In the genomic region with DNA sequence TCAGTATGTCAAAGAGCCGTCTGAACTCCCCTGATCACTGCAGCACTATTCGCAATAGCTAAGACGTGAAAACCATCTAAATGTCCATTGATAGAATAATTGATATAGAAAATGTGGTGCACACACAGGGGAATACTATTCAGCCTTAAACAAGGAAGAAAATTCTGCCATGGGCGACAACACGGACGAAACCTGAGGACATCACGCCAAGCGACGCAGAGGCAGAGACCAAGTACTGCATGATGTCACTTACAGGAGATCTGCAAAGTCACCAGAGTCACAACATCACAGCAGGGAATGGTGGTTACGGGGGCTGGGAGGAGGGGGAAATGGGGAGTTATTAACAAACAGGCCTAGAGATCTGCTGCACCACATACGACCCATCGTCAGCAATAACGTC, we compare ENCODE assay signal across 15 cellular contexts. TPM values are rescaled to one million over a fixed set of nuclear protein-coding genes. Genes with fewer than 3 reads are reported as not detected.
DNase-seq lines count a peak whose midpoint lies in the region; ATAC-seq, FAIRE-seq and TF ChIP-seq lines count a peak whose summit lies in the region.
"Not testable (repeated sequence)": the region's sequence is repeated elsewhere in the genome, so short reads cannot be mapped to it uniquely, and the experiment has no call there.
"Had no signal": no experiment of that assay in that cellular context is flagged by ENCODE, and none has a peak within 500 bp of the region (broad histone marks: within the 10 kb centered on the region; RNA-seq: fewer than 3 reads in every experiment).

No MANE protein-coding gene starts in this region.

- CTCF ChIA-PET in A549 (lab: Yijun Ruan, JAX): interaction anchor here (0.9 to 1.3 kb wide), 2 partner anchors 10 to 25 kb away, joined by 3 to 8 read pairs; no protein-coding TSS in a partner anchor
- CTCF ChIA-PET in CD4-positive, alpha-beta T cell (lab: Charles Lee): interaction anchor here (1.5 kb wide), 1 partner anchor 25 kb away, joined by 5 read pairs; no protein-coding TSS in a partner anchor
- CTCF ChIA-PET in K562 (lab: Yijun Ruan, JAX; ENCODE audit: low intra/inter-chr PET ratio): interaction anchor here (0.6 kb wide), 1 partner anchor 589 kb away, joined by 3 read pairs; no protein-coding TSS in a partner anchor
- CTCF ChIA-PET in naive thymus-derived CD4-positive, alpha-beta T cell (lab: Charles Lee): interaction anchor here (1.2 to 1.5 kb wide), 2 partner anchors 23 to 25 kb away, joined by 5 to 14 read pairs; no protein-coding TSS in a partner anchor

- H3K36me3 Mint-ChIP-seq in CD4-positive, alpha-beta T cell (ENCODE audit: low read depth): peaks cover 26% of the 10 kb centered on the region
- H3K36me3 Mint-ChIP-seq in IgD-negative memory B cell; stimulated activated naive CD8-positive, alpha-beta T cell treated with anti-CD3 and anti-CD28 coated beads, Interleukin-15, Interleukin-2, amounts not matched to agents 100 ng/mL and 50 ng/mL, for 24 hours (ENCODE audit: low read depth): not testable (repeated sequence)
- H3K36me3 Mint-ChIP-seq in T-helper 2 cell treated with Interferon-gamma antibody and Interleukin-4, amounts not matched to agents 5 μg/mL and 100 μg/mL, for 36 hours (ENCODE audit: low read depth): peaks cover 53% of the 10 kb centered on the region
- peaks cover 8 to 47% (median 35%) of the 10 kb centered on the region in 3 donors for H3K36me3 Mint-ChIP-seq in immature natural killer cell
- H3K36me3 Mint-ChIP-seq in naive thymus-derived CD4-positive, alpha-beta T cell: peaks cover 3 to 42% (median 15%) of the 10 kb centered on the region in 5 donors

- H3K27ac ChIP-seq in A549; CD4-positive, alpha-beta T cell (ENCODE audit: low read depth, low read length); K562 (ENCODE audit: extremely low read depth, low read depth, low read length); naive thymus-derived CD4-positive, alpha-beta T cell (ENCODE audit: low read depth, low read length): not testable (repeated sequence)

- H3K4me3 ChIP-seq in A549; K562; naive thymus-derived CD4-positive, alpha-beta T cell (ENCODE audit: low read length): not testable (repeated sequence)

- not testable (repeated sequence) for DNase-seq in A549 (ENCODE audit: low read depth in 1 of 2, low spot score in 1 of 2); CD4-positive, alpha-beta T cell; T-helper 2 cell treated with Interferon-gamma antibody and Interleukin-4, amounts not matched to agents 5 μg/mL and 100 μg/mL, for 36 hours (ENCODE audit: low spot score); K562 (ENCODE audit: extremely low read depth in 1 of 4, low spot score in 3 of 4); immature natural killer cell; naive thymus-derived CD4-positive, alpha-beta T cell

- H3K79me2 ChIP-seq in K562 (ENCODE audit: control insufficient read depth, insufficient read depth, low read length): not testable (repeated sequence)

- H3K4me2 ChIP-seq in A549; K562 (ENCODE audit: insufficient read depth, low read length): not testable (repeated sequence)

- not testable (repeated sequence) for TF ChIP-seq POLR2A in A549 (IDR thresholded peaks at IDR 0.05; ENCODE audit: low read length); K562 (conservative IDR thresholded peaks at IDR 0.05)

- peak overlapping the region; percentile 70 for H3K4me3 Mint-ChIP-seq in CD4-positive, alpha-beta T cell
- H3K4me3 Mint-ChIP-seq in IgD-negative memory B cell (peak overlapping the region in 3 of 4 donors; percentile 52 to 82 (median 70)), immature natural killer cell (peak overlapping the region; percentile 23 to 97 (median 92))
- H3K4me3 Mint-ChIP-seq in T-helper 2 cell treated with Interferon-gamma antibody and Interleukin-4, amounts not matched to agents 5 μg/mL and 100 μg/mL, for 36 hours: peak overlapping the region; percentile 21
- H3K4me3 Mint-ChIP-seq in naive thymus-derived CD4-positive, alpha-beta T cell: peak overlapping the region; percentile 4 to 95 (median 88)
- H3K4me3 Mint-ChIP-seq in stimulated activated naive CD8-positive, alpha-beta T cell treated with anti-CD3 and anti-CD28 coated beads, Interleukin-15, Interleukin-2, amounts not matched to agents 100 ng/mL and 50 ng/mL, for 24 hours: not testable (repeated sequence)

- H4K20me1 ChIP-seq in K562 (replicated peaks; ENCODE audit: control insufficient read depth, insufficient read depth, low read length): not testable (repeated sequence)

- POLR2A ChIA-PET in A549 (lab: Yijun Ruan, JAX): not testable (repeated sequence)
- POLR2A ChIA-PET in CD4-positive, alpha-beta T cell (lab: Charles Lee): interaction anchor here (1.6 kb wide), 1 partner anchor 25 kb away, joined by 3 read pairs; no protein-coding TSS in a partner anchor
- POLR2A ChIA-PET in K562 (lab: Yijun Ruan, JAX): interaction anchor here (0.6 kb wide), 1 partner anchor 53 kb away, joined by 3 read pairs; no protein-coding TSS in a partner anchor
- POLR2A ChIA-PET in naive thymus-derived CD4-positive, alpha-beta T cell (lab: Charles Lee): interaction anchor here (1.6 to 4.0 kb wide), 3 partner anchors 13 to 25 kb away, joined by 4 to 27 read pairs (median 8); no protein-coding TSS in a partner anchor

- H3K9me3 Mint-ChIP-seq in CD4-positive, alpha-beta T cell; IgD-negative memory B cell; T-helper 2 cell treated with Interferon-gamma antibody and Interleukin-4, amounts not matched to agents 5 μg/mL and 100 μg/mL, for 36 hours; immature natural killer cell; naive thymus-derived CD4-positive, alpha-beta T cell; stimulated activated naive CD8-positive, alpha-beta T cell treated with anti-CD3 and anti-CD28 coated beads, Interleukin-15, Interleukin-2, amounts not matched to agents 100 ng/mL and 50 ng/mL, for 24 hours: not testable (repeated sequence)

- not testable (repeated sequence) for H3K27me3 ChIP-seq in CD4-positive, alpha-beta T cell (ENCODE audit: control insufficient read depth, insufficient read depth, low read length); naive thymus-derived CD4-positive, alpha-beta T cell (ENCODE audit: control insufficient read depth in 2 of 2, insufficient read depth in 2 of 2, low read length in 2 of 2)
- H3K27me3 ChIP-seq in K562 (ENCODE audit: control insufficient read depth in 2 of 2, insufficient read depth in 2 of 2, low read length in 2 of 2): peaks cover 3 to 31% of the 10 kb centered on the region in 2 experiments; a peak in 4 of 5 replicates

- H3K4me1 ChIP-seq in A549; K562 (replicated peaks in 1 of 2; ENCODE audit: control insufficient read depth in 2 of 2, insufficient read depth in 2 of 2, low read length in 2 of 2): not testable (repeated sequence)
- peaks cover 50 to 54% of the 10 kb centered on the region in 2 donors for H3K4me1 ChIP-seq in naive thymus-derived CD4-positive, alpha-beta T cell (ENCODE audit: control insufficient read depth in 2 of 2, insufficient read depth in 2 of 2, low read length in 2 of 2)

- TF ChIP-seq RAD21 in A549 (conservative IDR thresholded peaks at IDR 0.05 in 1 of 2, IDR thresholded peaks at IDR 0.05 in 1 of 2); K562 (CRISPR knock-in tag; conservative IDR thresholded peaks at IDR 0.05 in 1 of 2, IDR thresholded peaks at IDR 0.05 in 1 of 2): not testable (repeated sequence)

- intact Hi-C loops in CD4-positive, alpha-beta T cell (cut with DNase I, micrococcal nuclease): loop anchor here in 1 of 2 experiments (2.0 kb wide), 1 partner anchor 23 kb away; no protein-coding TSS in a partner anchor
- intact Hi-C loops in K562 (cut with micrococcal nuclease): not testable (repeated sequence)
- intact Hi-C loops in naive thymus-derived CD4-positive, alpha-beta T cell (cut with micrococcal nuclease): loop anchor here (2.0 kb wide), 1 partner anchor 13 kb away; no protein-coding TSS in a partner anchor

- in situ Hi-C loops in K562 (cut with MboI): not testable (repeated sequence)

- WGBS in A549 (ENCODE audit: missing lambda C conversion rate): 45% methylated on average over 13 of the region's 13 CpGs
- WGBS in K562 (ENCODE audit: insufficient coverage, low coverage, missing lambda C conversion rate): 12% methylated on average over 12 of the region's 13 CpGs

- peak overlapping the region; percentile 63 for H3K27ac Mint-ChIP-seq in CD4-positive, alpha-beta T cell
- not testable (repeated sequence) for H3K27ac Mint-ChIP-seq in IgD-negative memory B cell
- peak overlapping the region; percentile 41 for H3K27ac Mint-ChIP-seq in T-helper 2 cell treated with Interferon-gamma antibody and Interleukin-4, amounts not matched to agents 5 μg/mL and 100 μg/mL, for 36 hours
- peak overlapping the region; percentile 44 to 100 (median 82) for H3K27ac Mint-ChIP-seq in immature natural killer cell
- peak overlapping the region in 7 of 9 donors; percentile 76 to 97 (median 87) for H3K27ac Mint-ChIP-seq in naive thymus-derived CD4-positive, alpha-beta T cell
- peak overlapping the region; percentile 26 for H3K27ac Mint-ChIP-seq in stimulated activated naive CD8-positive, alpha-beta T cell treated with anti-CD3 and anti-CD28 coated beads, Interleukin-15, Interleukin-2, amounts not matched to agents 100 ng/mL and 50 ng/mL, for 24 hours

- not testable (repeated sequence) for H3K9me3 ChIP-seq in A549; CD4-positive, alpha-beta T cell (ENCODE audit: control insufficient read depth, low read length); K562 (replicated peaks; ENCODE audit: control insufficient read depth, insufficient read depth, low read depth, low read length); naive thymus-derived CD4-positive, alpha-beta T cell (ENCODE audit: control insufficient read depth in 2 of 3, low read length in 3 of 3)

- H2AFZ ChIP-seq in K562 (ENCODE audit: low read depth, low read length): not testable (repeated sequence)

- H3K27me3 Mint-ChIP-seq in CD4-positive, alpha-beta T cell; IgD-negative memory B cell; stimulated activated naive CD8-positive, alpha-beta T cell treated with anti-CD3 and anti-CD28 coated beads, Interleukin-15, Interleukin-2, amounts not matched to agents 100 ng/mL and 50 ng/mL, for 24 hours: not testable (repeated sequence)
- H3K27me3 Mint-ChIP-seq in T-helper 2 cell treated with Interferon-gamma antibody and Interleukin-4, amounts not matched to agents 5 μg/mL and 100 μg/mL, for 36 hours (ENCODE audit: low read depth): peaks cover 36% of the 10 kb centered on the region
- peaks cover 5 to 15% (median 11%) of the 10 kb centered on the region in 3 donors for H3K27me3 Mint-ChIP-seq in immature natural killer cell (ENCODE audit: low read depth in 3 of 3)
- peaks cover 0 to 27% (median 0%) of the 10 kb centered on the region in 5 donors for H3K27me3 Mint-ChIP-seq in naive thymus-derived CD4-positive, alpha-beta T cell

- not testable (repeated sequence) for TF ChIP-seq CTCF in A549 (IDR thresholded peaks at IDR 0.05); CD4-positive, alpha-beta T cell (IDR thresholded peaks at IDR 0.05); K562 (IDR thresholded peaks at IDR 0.05 in 2 of 3, conservative IDR thresholded peaks at IDR 0.05 in 1 of 3; ENCODE audit: insufficient read depth in 2 of 3, low read depth in 1 of 3, low read length in 3 of 3)

- BruUV-seq in K562 (replicated peaks; lab: Mats Ljungman, UMichigan): not testable (repeated sequence)

- FAIRE-seq in A549 (lab: Jason Lieb, UNC): peak; percentile 23
- FAIRE-seq in K562 (lab: Jason Lieb, UNC): peak; percentile 75

- not testable (repeated sequence) for ATAC-seq in A549; CD4-positive, alpha-beta T cell (ENCODE audit: poor library complexity); naive thymus-derived CD4-positive, alpha-beta T cell
- peak; percentile 65 for ATAC-seq in K562

- not testable (repeated sequence) for TF ChIP-seq EP300 in A549 (IDR thresholded peaks at IDR 0.05); K562 (IDR thresholded peaks at IDR 0.05; ENCODE audit: low read length)

- H3K4me1 Mint-ChIP-seq in CD4-positive, alpha-beta T cell (ENCODE audit: low read depth): peaks cover 71% of the 10 kb centered on the region
- peaks cover 38 to 47% (median 43%) of the 10 kb centered on the region in 3 donors for H3K4me1 Mint-ChIP-seq in IgD-negative memory B cell
- peaks cover 59% of the 10 kb centered on the region for H3K4me1 Mint-ChIP-seq in T-helper 2 cell treated with Interferon-gamma antibody and Interleukin-4, amounts not matched to agents 5 μg/mL and 100 μg/mL, for 36 hours (ENCODE audit: low read depth)
- peaks cover 85 to 92% of the 10 kb centered on the region in 2 donors for H3K4me1 Mint-ChIP-seq in immature natural killer cell
- peaks cover 38 to 87% (median 75%) of the 10 kb centered on the region in 7 donors for H3K4me1 Mint-ChIP-seq in naive thymus-derived CD4-positive, alpha-beta T cell
- peaks cover 84% of the 10 kb centered on the region for H3K4me1 Mint-ChIP-seq in stimulated activated naive CD8-positive, alpha-beta T cell treated with anti-CD3 and anti-CD28 coated beads, Interleukin-15, Interleukin-2, amounts not matched to agents 100 ng/mL and 50 ng/mL, for 24 hours (ENCODE audit: low read depth)

- not testable (repeated sequence) for H3K9me1 ChIP-seq in K562 (ENCODE audit: control insufficient read depth, insufficient read depth, low read length)

- not testable (repeated sequence) for H3K36me3 ChIP-seq in K562 (ENCODE audit: control insufficient read depth, insufficient read depth, low read length); naive thymus-derived CD4-positive, alpha-beta T cell (ENCODE audit: control insufficient read depth in 2 of 3, insufficient read depth in 3 of 3, low read length in 3 of 3)

- H3K9ac ChIP-seq in K562 (ENCODE audit: insufficient read depth in 1 of 2, low read depth in 2 of 2, low read length in 2 of 2): not testable (repeated sequence)

RNA-seq across cellular contexts. Expression of a gene that starts 1.1 kb away (rescaled TPM):
- polyA plus RNA-seq in A549 (2011; rRNA removed) (not detected in 2 replicates), A549 (2017; fragmentation: RNase III; extraction: RNeasy Plus Mini Kit Qiagen cat#74134 plus additional on column Dnase treatment) (not detected in 3 replicates), IgD-negative memory B cell (59.1 TPM), K562 (2011; rRNA removed) (not detected in 2 replicates), K562 (2014; fragmentation: Illumina TruSeq; extraction: Trizol) (0.12 TPM in 1 of 2 replicates, not detected in the other), K562 (2014; fragmentation: Nextera tagmentation; extraction: Ambion mirVana) (not detected), K562 (2014; rRNA removed) (0.12 TPM in 1 of 2 replicates, not detected in the other), immature natural killer cell (100 to 1,000 TPM in 2 of 3 donors, 10 to 100 TPM in 1; 86.9 to 247 (median 126) TPM)
- not detected in 2 replicates for polyA plus RNA-seq in A549 (2012; cell fraction: cytosol; rRNA removed)
- polyA plus RNA-seq in A549 (2012; cell fraction: nucleus; rRNA removed): 0.01 TPM in 1 of 2 replicates, not detected in the other
- polyA minus RNA-seq in A549 (2011; rRNA and poly(A)+ RNA removed): not detected in 2 replicates
- total RNA-seq in CD4-positive, alpha-beta T cell: 10 to 100 TPM; 12.3 to 14.4 TPM
- total RNA-seq in K562 (2011; cell fraction: chromatin; rRNA removed; ENCODE audit: low replicate concordance): not detected in 2 replicates
- not detected in 2 replicates for total RNA-seq in K562 (2011; cell fraction: nucleolus; rRNA removed)
- not detected in 2 replicates for total RNA-seq in K562 (2011; cell fraction: nucleoplasm; rRNA removed)
- total RNA-seq in K562 (2014; rRNA removed) (not detected in 2 replicates), K562 (2014; rRNA removed; fragmentation: Illumina TruSeq; extraction: Trizol) (not detected in 2 replicates), K562 (2015; rRNA removed; fragmentation: Illumina TruSeq; extraction: Trizol) (0.23 and 0.54 TPM in 2 replicates), K562 (2021) (0.20 and 0.24 TPM in 2 replicates)
- polyA plus RNA-seq in K562 (2011; cell fraction: cytosol; rRNA removed): not detected in 2 replicates
- not detected in 2 replicates for polyA plus RNA-seq in K562 (2011; cell fraction: nucleus; rRNA removed)
- 0.40 and 7.6 TPM in 2 replicates for polyA plus RNA-seq in K562 (2012)
- polyA minus RNA-seq in K562 (2011; rRNA and poly(A)+ RNA removed): not detected in 2 replicates
- polyA minus RNA-seq in K562 (2011; cell fraction: cytosol; rRNA and poly(A)+ RNA removed): not detected in 2 replicates
- polyA minus RNA-seq in K562 (2011; cell fraction: nucleus; rRNA and poly(A)+ RNA removed): not detected in 2 replicates
- total RNA-seq in naive thymus-derived CD4-positive, alpha-beta T cell: 10 to 100 TPM; 47.0 to 92.3 (median 82.3) TPM
- polyA plus RNA-seq in naive thymus-derived CD4-positive, alpha-beta T cell: 10 to 100 TPM; 48.6 to 98.1 TPM
- total RNA-seq: Daoy, GM23248 had no signal
- polyA plus RNA-seq: GM23248 had no signal

RNA-seq across cellular contexts. Expression of a gene that starts 26.8 kb away (rescaled TPM):
- polyA plus RNA-seq in A549 (2011; rRNA removed): not detected in 2 replicates
- polyA plus RNA-seq in A549 (2012; cell fraction: cytosol; rRNA removed): not detected in 2 replicates
- not detected in 2 replicates for polyA plus RNA-seq in A549 (2012; cell fraction: nucleus; rRNA removed)
- polyA plus RNA-seq in A549 (2017; fragmentation: RNase III; extraction: RNeasy Plus Mini Kit Qiagen cat#74134 plus additional on column Dnase treatment): not detected in 3 replicates
- not detected in 2 replicates for polyA minus RNA-seq in A549 (2011; rRNA and poly(A)+ RNA removed)
- total RNA-seq in CD4-positive, alpha-beta T cell: under 1 TPM; 0.47 to 0.52 TPM
- polyA plus RNA-seq in IgD-negative memory B cell: 6.4 TPM
- total RNA-seq in K562 (2011; cell fraction: chromatin; rRNA removed; ENCODE audit: low replicate concordance): not detected in 2 replicates
- total RNA-seq in K562 (2011; cell fraction: nucleolus; rRNA removed): not detected in 2 replicates
- not detected in 2 replicates for total RNA-seq in K562 (2011; cell fraction: nucleoplasm; rRNA removed)
- not detected in 2 replicates for total RNA-seq in K562 (2014; rRNA removed)
- not detected in 2 replicates for total RNA-seq in K562 (2014; rRNA removed; fragmentation: Illumina TruSeq; extraction: Trizol)
- not detected in 2 replicates for total RNA-seq in K562 (2015; rRNA removed; fragmentation: Illumina TruSeq; extraction: Trizol)
- total RNA-seq in K562 (2021): not detected in 2 replicates
- polyA plus RNA-seq in K562 (2011; rRNA removed): not detected in 2 replicates
- polyA plus RNA-seq in K562 (2011; cell fraction: cytosol; rRNA removed): not detected in 2 replicates
- polyA plus RNA-seq in K562 (2011; cell fraction: nucleus; rRNA removed): not detected in 2 replicates
- 0.53 TPM in 1 of 2 replicates, not detected in the other for polyA plus RNA-seq in K562 (2012)
- not detected in 2 replicates for polyA plus RNA-seq in K562 (2014; fragmentation: Illumina TruSeq; extraction: Trizol)
- polyA plus RNA-seq in K562 (2014; fragmentation: Nextera tagmentation; extraction: Ambion mirVana): not detected
- not detected in 2 replicates for polyA plus RNA-seq in K562 (2014; rRNA removed)
- polyA minus RNA-seq in K562 (2011; rRNA and poly(A)+ RNA removed): not detected in 2 replicates
- not detected in 2 replicates for polyA minus RNA-seq in K562 (2011; cell fraction: cytosol; rRNA and poly(A)+ RNA removed)
- not detected in 2 replicates for polyA minus RNA-seq in K562 (2011; cell fraction: nucleus; rRNA and poly(A)+ RNA removed)
- 1 to 10 TPM; 2.3 to 6.6 (median 2.8) TPM for polyA plus RNA-seq in immature natural killer cell
- total RNA-seq in naive thymus-derived CD4-positive, alpha-beta T cell: 1 to 10 TPM in 2 of 5 experiments, not detected in 3; 3.5 to 8.9 TPM
- polyA plus RNA-seq in naive thymus-derived CD4-positive, alpha-beta T cell: not detected
- total RNA-seq: Calu3; CD8-positive, alpha-beta memory T cell; Daoy; GM23248; M059J; OCI-LY7; Peyer's patch had no signal
- polyA plus RNA-seq: CD8-positive, alpha-beta memory T cell; GM23248 had no signal

RNA-seq across cellular contexts. Expression of a gene that starts 49.5 kb away (rescaled TPM):
- polyA plus RNA-seq in A549 (2011; rRNA removed) (0.31 and 0.56 TPM in 2 replicates), A549 (2017; fragmentation: RNase III; extraction: RNeasy Plus Mini Kit Qiagen cat#74134 plus additional on column Dnase treatment) (0.15 to 0.32 TPM in 2 of 3 replicates, not detected in the other), IgD-negative memory B cell (0.16 TPM), K562 (2011; rRNA removed) (not detected in 2 replicates), K562 (2014; fragmentation: Illumina TruSeq; extraction: Trizol) (not detected in 2 replicates), K562 (2014; fragmentation: Nextera tagmentation; extraction: Ambion mirVana) (under 1 TPM in 1 of 2 experiments, not detected in 1; 0.08 TPM), K562 (2014; rRNA removed) (not detected in 2 replicates), immature natural killer cell (1 to 10 TPM in 1 of 3 donors, under 1 TPM in 1, not detected in 1; 0.48 to 1.5 TPM)
- polyA plus RNA-seq in A549 (2012; cell fraction: cytosol; rRNA removed): 0.26 and 0.33 TPM in 2 replicates
- polyA plus RNA-seq in A549 (2012; cell fraction: nucleus; rRNA removed): 0.48 and 0.50 TPM in 2 replicates
- 0.29 and 1.1 TPM in 2 replicates for polyA minus RNA-seq in A549 (2011; rRNA and poly(A)+ RNA removed)
- not detected for total RNA-seq in CD4-positive, alpha-beta T cell
- total RNA-seq in K562 (2011; cell fraction: chromatin; rRNA removed; ENCODE audit: low replicate concordance): not detected in 2 replicates
- not detected in 2 replicates for total RNA-seq in K562 (2011; cell fraction: nucleolus; rRNA removed)
- not detected in 2 replicates for total RNA-seq in K562 (2011; cell fraction: nucleoplasm; rRNA removed)
- total RNA-seq in K562 (2014; rRNA removed) (not detected in 2 replicates), K562 (2014; rRNA removed; fragmentation: Illumina TruSeq; extraction: Trizol) (not detected in 2 replicates), K562 (2015; rRNA removed; fragmentation: Illumina TruSeq; extraction: Trizol) (not detected in 2 replicates), K562 (2021) (not detected in 2 replicates)
- polyA plus RNA-seq in K562 (2011; cell fraction: cytosol; rRNA removed): not detected in 2 replicates
- not detected in 2 replicates for polyA plus RNA-seq in K562 (2011; cell fraction: nucleus; rRNA removed)
- 0.17 and 0.36 TPM in 2 replicates for polyA plus RNA-seq in K562 (2012)
- polyA minus RNA-seq in K562 (2011; rRNA and poly(A)+ RNA removed): not detected in 2 replicates
- not detected in 2 replicates for polyA minus RNA-seq in K562 (2011; cell fraction: cytosol; rRNA and poly(A)+ RNA removed)
- not detected in 2 replicates for polyA minus RNA-seq in K562 (2011; cell fraction: nucleus; rRNA and poly(A)+ RNA removed)
- 1 to 10 TPM in 1 of 5 experiments, under 1 TPM in 1, not detected in 3; 0.10 to 1.8 TPM for total RNA-seq in naive thymus-derived CD4-positive, alpha-beta T cell
- under 1 TPM; 0.23 to 0.40 TPM for polyA plus RNA-seq in naive thymus-derived CD4-positive, alpha-beta T cell
- total RNA-seq: Daoy, GM23248, M059J had no signal
- polyA plus RNA-seq: CD8-positive, alpha-beta memory T cell had no signal

RNA-seq across cellular contexts. Expression of a gene that starts 52.8 kb away (rescaled TPM):
- not detected in 2 replicates for polyA plus RNA-seq in A549 (2011; rRNA removed)
- polyA plus RNA-seq in A549 (2012; cell fraction: cytosol; rRNA removed): not detected in 2 replicates
- not detected in 2 replicates for polyA plus RNA-seq in A549 (2012; cell fraction: nucleus; rRNA removed)
- polyA plus RNA-seq in A549 (2017; fragmentation: RNase III; extraction: RNeasy Plus Mini Kit Qiagen cat#74134 plus additional on column Dnase treatment): not detected in 3 replicates
- polyA minus RNA-seq in A549 (2011; rRNA and poly(A)+ RNA removed): not detected in 2 replicates
- total RNA-seq in CD4-positive, alpha-beta T cell: 1 to 10 TPM; 1.5 TPM
- polyA plus RNA-seq in IgD-negative memory B cell: 0.59 TPM
- not detected in 2 replicates for total RNA-seq in K562 (2011; cell fraction: chromatin; rRNA removed; ENCODE audit: low replicate concordance)
- total RNA-seq in K562 (2011; cell fraction: nucleolus; rRNA removed): not detected in 2 replicates
- total RNA-seq in K562 (2011; cell fraction: nucleoplasm; rRNA removed): not detected in 2 replicates
- not detected in 2 replicates for total RNA-seq in K562 (2014; rRNA removed)
- total RNA-seq in K562 (2014; rRNA removed; fragmentation: Illumina TruSeq; extraction: Trizol): not detected in 2 replicates
- total RNA-seq in K562 (2015; rRNA removed; fragmentation: Illumina TruSeq; extraction: Trizol): not detected in 2 replicates
- not detected in 2 replicates for total RNA-seq in K562 (2021)
- polyA plus RNA-seq in K562 (2011; rRNA removed): not detected in 2 replicates
- polyA plus RNA-seq in K562 (2011; cell fraction: cytosol; rRNA removed): not detected in 2 replicates
- not detected in 2 replicates for polyA plus RNA-seq in K562 (2011; cell fraction: nucleus; rRNA removed)
- not detected in 2 replicates for polyA plus RNA-seq in K562 (2012)
- polyA plus RNA-seq in K562 (2014; fragmentation: Illumina TruSeq; extraction: Trizol): not detected in 2 replicates
- polyA plus RNA-seq in K562 (2014; fragmentation: Nextera tagmentation; extraction: Ambion mirVana): not detected
- not detected in 2 replicates for polyA plus RNA-seq in K562 (2014; rRNA removed)
- not detected in 2 replicates for polyA minus RNA-seq in K562 (2011; rRNA and poly(A)+ RNA removed)
- polyA minus RNA-seq in K562 (2011; cell fraction: cytosol; rRNA and poly(A)+ RNA removed): not detected in 2 replicates
- polyA minus RNA-seq in K562 (2011; cell fraction: nucleus; rRNA and poly(A)+ RNA removed): not detected in 2 replicates
- 1 to 10 TPM in 1 of 3 donors, under 1 TPM in 1, not detected in 1; 0.28 to 1.6 TPM for polyA plus RNA-seq in immature natural killer cell
- 10 to 100 TPM in 1 of 5 experiments, 1 to 10 TPM in 1, under 1 TPM in 2, not detected in 1; 0.32 to 82.1 (median 5.1) TPM for total RNA-seq in naive thymus-derived CD4-positive, alpha-beta T cell
- polyA plus RNA-seq in naive thymus-derived CD4-positive, alpha-beta T cell: under 1 TPM in 1 of 2 donors, not detected in 1; 0.34 TPM
- total RNA-seq: Calu3; CD8-positive, alpha-beta memory T cell; Daoy; GM23248; M059J; OCI-LY7 had no signal
- polyA plus RNA-seq: CD8-positive, alpha-beta memory T cell; GM23248 had no signal
